ENCODE assay signal across 18 cellular contexts in genomic region chr19:21786931-21787330, GRCh38. TPM values are rescaled to one million over a fixed set of nuclear protein-coding genes. Genes with fewer than 3 reads are reported as not detected.
DNase-seq lines count a peak whose midpoint lies in the region; ATAC-seq and TF ChIP-seq lines count a peak whose summit lies in the region.
"Had no signal": no experiment of that assay in that cellular context is flagged by ENCODE, and none has a peak within 500 bp of the region (broad histone marks: within the 10 kb centered on the region; RNA-seq: fewer than 3 reads in every experiment).

No MANE protein-coding gene starts in this region.

- WGBS in thyroid gland, 2 donors = 37 to 50% methylated on average over 3 of the region's 3 CpGs

- no peak for ATAC-seq in esophagus mucosa
- ATAC-seq: CD8-positive, alpha-beta T cell had no signal

- intact Hi-C loops in thyroid gland (cut with DNase I) = no loop called here
- intact Hi-C loops in breast epithelium (cut with DNase I; ENCODE audit: low total_unique reads) = no loop called here

- H3K36me3 ChIP-seq in thyroid gland (no peaks in the 10 kb centered on the region), breast epithelium (no peaks in the 10 kb centered on the region)
- H3K36me3 ChIP-seq: BE2C; BLaER1 treated with 17β-estradiol and CSF1 and Interleukin-3, amounts not matched to agents 10 nM and 100 nM had no signal

- H3K4me1 ChIP-seq in thyroid gland (no peaks in the 10 kb centered on the region), breast epithelium (no peaks in the 10 kb centered on the region)
- H3K4me1 ChIP-seq: BE2C, Caco-2 had no signal

- H3K27ac ChIP-seq in VCaP (peak overlapping the region; percentile 78), thyroid gland (no peak overlapping the region), breast epithelium (no peak overlapping the region)
- H3K27ac ChIP-seq: BLaER1 treated with 17β-estradiol and CSF1 and Interleukin-3, amounts not matched to agents 10 nM and 100 nM; C4-2B had no signal

- H3K4me3 ChIP-seq in thyroid gland (replicated peaks in 1 of 3) = no peak overlapping the region
- no peak overlapping the region for H3K4me3 ChIP-seq in breast epithelium
- H3K4me3 ChIP-seq: BLaER1 treated with 17β-estradiol and CSF1 and Interleukin-3, amounts not matched to agents 10 nM and 100 nM had no signal

- H3K9me3 ChIP-seq in thyroid gland = no peaks in the 10 kb centered on the region
- H3K9me3 ChIP-seq in breast epithelium = peaks cover 0 to 7% of the 10 kb centered on the region in 2 donors
- H3K9me3 ChIP-seq: BE2C, Caco-2 had no signal

- TF ChIP-seq POLR2A in thyroid gland (IDR thresholded peaks at IDR 0.05) = no peak
- no peak for TF ChIP-seq POLR2A in breast epithelium (IDR thresholded peaks at IDR 0.05)

- DNase-seq in Caki2 (ENCODE audit: low read depth) (peak; percentile 39), thyroid gland (peak; percentile 59 to 66), breast epithelium (ENCODE audit: low spot score in 2 of 2) (no peak), iPS-NIHi11 (ENCODE audit: low spot score) (no peak)
- DNase-seq: 8988T; ACHN; BE2C; Caco-2; CD4-positive, alpha-beta T cell; CD8-positive, alpha-beta T cell; DMS 273 treated with DMSO at 0.1 percent for 48 hours; DMS153; DMS79 treated with DMSO at 0.1 percent for 48 hours; GF-D8 had no signal

- in situ Hi-C loops in Caki2 (cut with HindIII; ENCODE audit: low pct_unique_long_range_greater_than_20kb, low sequenced_read_pairs) = no loop called here

- H3K27me3 ChIP-seq in thyroid gland (peaks cover 6% of the 10 kb centered on the region), breast epithelium (no peaks in the 10 kb centered on the region)
- H3K27me3 ChIP-seq: BE2C; BLaER1 treated with 17β-estradiol and CSF1 and Interleukin-3, amounts not matched to agents 10 nM and 100 nM had no signal

- no peak for TF ChIP-seq CTCF in VCaP (conservative IDR thresholded peaks at IDR 0.05)
- TF ChIP-seq CTCF in thyroid gland (IDR thresholded peaks at IDR 0.05) = no peak
- TF ChIP-seq CTCF in breast epithelium (IDR thresholded peaks at IDR 0.05) = no peak

RNA-seq across cellular contexts. Expression of gene ZNF100, which starts 19.6 kb away (rescaled TPM):
- 1.7 and 3.4 TPM in 2 replicates for total RNA-seq in Caki2 (2014; rRNA removed; shearing (Covaris generic); ENCODE audit: low replicate concordance)
- total RNA-seq in thyroid gland (1 to 10 TPM; 5.3 to 9.4 (median 5.9) TPM), esophagus mucosa (3.5 TPM), breast epithelium (10 to 100 TPM in 2 of 3 donors, 1 to 10 TPM in 1; 3.8 to 17.4 (median 11.5) TPM)

RNA-seq across cellular contexts. Expression of gene ZNF43, which starts 49.1 kb away (rescaled TPM):
- 6.0 and 7.7 TPM in 2 replicates for total RNA-seq in Caki2 (2014; rRNA removed; shearing (Covaris generic); ENCODE audit: low replicate concordance)
- 10 to 100 TPM; 20.9 to 35.3 (median 25.8) TPM for total RNA-seq in thyroid gland
- 4.5 TPM for total RNA-seq in esophagus mucosa
- 10 to 100 TPM; 19.7 to 35.6 (median 21.0) TPM for total RNA-seq in breast epithelium
- total RNA-seq: Caco-2 had no signal

Comparison
In these comparisons a context has a peak if more than half of its experiments do, and no peak if none do; other contexts are left out.
1. DNase-seq: peak in Caki2 (single experiment) and thyroid gland (2 of 2); none in breast epithelium (0 of 2) and iPS-NIHi11 (single experiment).